33 cellular contexts compared by ENCODE assay signal in genomic region chrX:151746502-151746901, GRCh38. TPM values are rescaled to one million over a fixed set of nuclear protein-coding genes. Genes with fewer than 3 reads are reported as not detected.
"Had no signal": no experiment of that assay in that cellular context is flagged by ENCODE, and none has a peak within 500 bp of the region (broad histone marks: within the 10 kb centered on the region; RNA-seq: fewer than 3 reads in every experiment).

No MANE protein-coding gene starts in this region.

- H3K4me2 ChIP-seq: neural progenitor cell, smooth muscle cell had no signal

- H3K4me3 ChIP-seq: neural progenitor cell, ovary, psoas muscle, skin epidermis, smooth muscle cell, spleen, suprapubic skin, testis, tibial artery, transverse colon, upper lobe of right lung, uterus had no signal

- H3K4me1 ChIP-seq: neural progenitor cell, parathyroid adenoma, psoas muscle, spleen, suprapubic skin, testis, tibial artery, transverse colon, upper lobe of right lung, uterus had no signal

- H2AFZ ChIP-seq: neural progenitor cell, parathyroid adenoma had no signal

- H3K9me3 ChIP-seq: ovary, psoas muscle, spleen, suprapubic skin, testis, tibial artery, transverse colon, upper lobe of right lung, uterus had no signal

- H3K36me3 ChIP-seq: neural progenitor cell, ovary, spleen, suprapubic skin, tibial artery, transverse colon, upper lobe of right lung, uterus had no signal

- DNase-seq: natural killer cell; occipital lobe; ovary; posterior cingulate gyrus; psoas muscle; right cardiac atrium; spleen; stimulated activated CD4-positive, alpha-beta T cell treated with anti-CD3 and anti-CD28 coated beads, Interleukin-12 subunit alpha, Interleukin-12 subunit beta, amount 100 ng/mL, for 4 hours; stimulated activated CD4-positive, alpha-beta T cell treated with anti-CD3 and anti-CD28 coated beads, Interleukin-1b, Interleukin-23, amount 100 ng/mL, for 48 hours; stimulated activated CD4-positive, alpha-beta T cell treated with anti-CD3 and anti-CD28 coated beads, Interleukin-4, amount 100 ng/mL, for 1 hour; stimulated activated CD4-positive, alpha-beta T cell treated with anti-CD3 and anti-CD28 coated beads, Interleukin-4, amount 100 ng/mL, for 4 hours; stimulated activated CD8-positive, alpha-beta memory T cell treated with anti-CD3 and anti-CD28 coated beads, Interleukin-4, amount 100 ng/mL, for 48 hours; stimulated activated naive CD4-positive, alpha-beta T cell; stimulated activated naive CD8-positive, alpha-beta T cell treated with anti-CD3 and anti-CD28 coated beads, Interleukin-15, amount 100 ng/mL, for 72 hours; stimulated activated naive CD8-positive, alpha-beta T cell treated with anti-CD3 and anti-CD28 coated beads, Interleukin-15, Interleukin-2, amounts not matched to agents 100 U/mL and 50 U/mL, for 24 hours; substantia nigra; testis; tibial artery; transverse colon; upper lobe of right lung; uterus had no signal

- ATAC-seq: natural killer cell; psoas muscle; right cardiac atrium; sciatic nerve; stimulated activated memory B cell treated with anti-CD40 and anti-IgM and Interleukin-4, amounts not matched to agents 10 μg/mL and 1 μg/mL and 100 μg/mL, for 72 hours; stimulated activated naive CD8-positive, alpha-beta T cell treated with anti-CD3 and anti-CD28 coated beads, Interleukin-15, amount 100 ng/mL, for 72 hours; stimulated activated naive CD8-positive, alpha-beta T cell treated with anti-CD3 and anti-CD28 coated beads, Interleukin-15, Interleukin-2, amounts not matched to agents 100 U/mL and 50 U/mL, for 24 hours; upper lobe of right lung had no signal

- H3K9ac ChIP-seq: neural progenitor cell, parathyroid adenoma had no signal

- H3K79me2 ChIP-seq: parathyroid adenoma had no signal

- H3K27ac ChIP-seq: neural progenitor cell, ovary, parathyroid adenoma, psoas muscle, skin epidermis, spleen, suprapubic skin, testis, tibial artery, transverse colon, upper lobe of right lung, uterus had no signal

- H3K27me3 ChIP-seq: neural progenitor cell, ovary, suprapubic skin, testis, tibial artery, transverse colon, upper lobe of right lung, uterus had no signal

RNA-seq across cellular contexts. Expression of gene CNGA2, which starts 12.0 kb away (rescaled TPM):
- total RNA-seq: natural killer cell, occipital lobe, osteoblast, ovary, progenitor cell of endocrine pancreas, psoas muscle, renal cortical epithelial cell, right cardiac atrium, sciatic nerve, smooth muscle cell, spleen, suprapubic skin, transverse colon, upper lobe of right lung, urinary bladder, uterus had no signal
- polyA plus RNA-seq: neural cell, ovary, psoas muscle, right cardiac atrium, smooth muscle cell, spleen, urinary bladder had no signal

RNA-seq across cellular contexts. Expression of gene FATE1, which starts 30.7 kb away (rescaled TPM):
- total RNA-seq: natural killer cell, occipital lobe, osteoblast, ovary, progenitor cell of endocrine pancreas, renal cortical epithelial cell, smooth muscle cell, spleen, suprapubic skin, transverse colon, upper lobe of right lung, urinary bladder, uterus had no signal
- polyA plus RNA-seq: neural cell, smooth muscle cell had no signal

RNA-seq across cellular contexts. Expression of gene PRRG3, which starts 51.2 kb away (rescaled TPM):
- total RNA-seq: natural killer cell, renal cortical epithelial cell had no signal
- polyA plus RNA-seq: neural cell had no signal
